In genomic region chrX:112874614-112875013, GRCh38 we compare ENCODE assay signal across 1 cellular context.
TF ChIP-seq lines count a peak whose summit lies in the region.

No MANE protein-coding gene starts in this region.

TF ChIP-seq in H1, 55 proteins besides CTCF, POLR2A, EP300 and RAD21:
- no peak for TF ChIP-seq SP2 (IDR thresholded peaks at IDR 0.05; ENCODE audit: low read length)
- no peak for TF ChIP-seq TAF1 (IDR thresholded peaks at IDR 0.05; ENCODE audit: low read depth, low read length)
